Comparison of ENCODE assay signal across 1 cellular context in the genomic region with DNA sequence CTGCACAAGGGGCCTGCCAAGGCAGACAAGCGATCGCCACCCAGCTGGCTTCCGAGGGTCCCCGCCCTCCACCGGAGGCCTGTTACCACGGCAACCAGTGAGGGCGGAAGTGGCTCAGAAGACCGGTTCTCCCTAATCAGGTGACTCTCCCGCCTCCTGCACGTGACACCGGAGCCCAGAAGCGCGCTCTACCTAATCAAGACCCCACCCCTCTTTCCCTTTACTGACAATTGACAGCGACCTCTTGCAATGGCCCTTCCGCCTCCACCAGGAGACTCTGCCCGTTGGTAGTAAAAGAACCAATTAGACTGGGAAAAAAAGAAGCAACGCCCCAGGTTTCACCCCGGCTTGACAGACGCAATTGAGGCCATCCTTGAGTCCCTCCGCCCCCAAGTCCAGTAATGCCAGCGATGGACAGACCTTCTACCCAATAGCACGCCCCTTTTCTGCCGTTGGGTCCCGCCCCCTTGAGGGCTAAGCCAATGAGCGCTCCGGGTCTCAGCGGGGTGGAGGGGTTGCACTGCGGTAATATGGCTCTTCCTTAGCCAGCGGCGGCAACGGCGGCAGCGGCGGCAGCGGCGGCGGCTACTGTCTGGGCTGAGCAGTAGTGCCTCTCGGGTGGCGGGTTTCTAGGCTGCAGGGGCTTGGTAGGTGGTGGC.
TF ChIP-seq lines count a peak whose summit lies in the region.

A gene (plus strand): TSS at position 525 of the 659 bp plus-strand sequence. CDS start 198 bp downstream, outside the sequence.

TF ChIP-seq in HEK293, 187 proteins besides CTCF, POLR2A, EP300 and RAD21 (continued from another document and continues in another):
- TF ChIP-seq, protein P1, sequence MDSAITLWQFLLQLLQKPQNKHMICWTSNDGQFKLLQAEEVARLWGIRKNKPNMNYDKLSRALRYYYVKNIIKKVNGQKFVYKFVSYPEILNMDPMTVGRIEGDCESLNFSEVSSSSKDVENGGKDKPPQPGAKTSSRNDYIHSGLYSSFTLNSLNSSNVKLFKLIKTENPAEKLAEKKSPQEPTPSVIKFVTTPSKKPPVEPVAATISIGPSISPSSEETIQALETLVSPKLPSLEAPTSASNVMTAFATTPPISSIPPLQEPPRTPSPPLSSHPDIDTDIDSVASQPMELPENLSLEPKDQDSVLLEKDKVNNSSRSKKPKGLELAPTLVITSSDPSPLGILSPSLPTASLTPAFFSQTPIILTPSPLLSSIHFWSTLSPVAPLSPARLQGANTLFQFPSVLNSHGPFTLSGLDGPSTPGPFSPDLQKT (IDR thresholded peaks at IDR 0.05; ENCODE audit: borderline replicate concordance, low read depth, low read length): no peak; the same call in 1 of the 2 replicates
- TF ChIP-seq, protein P2, sequence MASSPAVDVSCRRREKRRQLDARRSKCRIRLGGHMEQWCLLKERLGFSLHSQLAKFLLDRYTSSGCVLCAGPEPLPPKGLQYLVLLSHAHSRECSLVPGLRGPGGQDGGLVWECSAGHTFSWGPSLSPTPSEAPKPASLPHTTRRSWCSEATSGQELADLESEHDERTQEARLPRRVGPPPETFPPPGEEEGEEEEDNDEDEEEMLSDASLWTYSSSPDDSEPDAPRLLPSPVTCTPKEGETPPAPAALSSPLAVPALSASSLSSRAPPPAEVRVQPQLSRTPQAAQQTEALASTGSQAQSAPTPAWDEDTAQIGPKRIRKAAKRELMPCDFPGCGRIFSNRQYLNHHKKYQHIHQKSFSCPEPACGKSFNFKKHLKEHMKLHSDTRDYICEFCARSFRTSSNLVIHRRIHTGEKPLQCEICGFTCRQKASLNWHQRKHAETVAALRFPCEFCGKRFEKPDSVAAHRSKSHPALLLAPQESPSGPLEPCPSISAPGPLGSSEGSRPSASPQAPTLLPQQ (tag by site-specific recombination; IDR thresholded peaks at IDR 0.05): no peak
- TF ChIP-seq, protein P3, sequence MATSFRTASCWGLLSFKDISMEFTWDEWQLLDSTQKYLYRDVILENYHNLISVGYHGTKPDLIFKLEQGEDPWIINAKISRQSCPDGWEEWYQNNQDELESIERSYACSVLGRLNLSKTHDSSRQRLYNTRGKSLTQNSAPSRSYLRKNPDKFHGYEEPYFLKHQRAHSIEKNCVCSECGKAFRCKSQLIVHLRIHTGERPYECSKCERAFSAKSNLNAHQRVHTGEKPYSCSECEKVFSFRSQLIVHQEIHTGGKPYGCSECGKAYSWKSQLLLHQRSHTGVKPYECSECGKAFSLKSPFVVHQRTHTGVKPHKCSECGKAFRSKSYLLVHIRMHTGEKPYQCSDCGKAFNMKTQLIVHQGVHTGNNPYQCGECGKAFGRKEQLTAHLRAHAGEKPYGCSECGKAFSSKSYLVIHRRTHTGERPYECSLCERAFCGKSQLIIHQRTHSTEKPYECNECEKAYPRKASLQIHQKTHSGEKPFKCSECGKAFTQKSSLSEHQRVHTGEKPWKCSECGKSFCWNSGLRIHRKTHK (tag by site-specific recombination; IDR thresholded peaks at IDR 0.05): no peak
- no peak for TF ChIP-seq ZNF610 (tag by site-specific recombination; IDR thresholded peaks at IDR 0.05; ENCODE audit: borderline replicate concordance)
- no peak for TF ChIP-seq GLI4 (tag by site-specific recombination; IDR thresholded peaks at IDR 0.05)
- TF ChIP-seq MZF1 (tag by site-specific recombination; IDR thresholded peaks at IDR 0.05; ENCODE audit: borderline replicate concordance): no peak
- TF ChIP-seq, protein P4, sequence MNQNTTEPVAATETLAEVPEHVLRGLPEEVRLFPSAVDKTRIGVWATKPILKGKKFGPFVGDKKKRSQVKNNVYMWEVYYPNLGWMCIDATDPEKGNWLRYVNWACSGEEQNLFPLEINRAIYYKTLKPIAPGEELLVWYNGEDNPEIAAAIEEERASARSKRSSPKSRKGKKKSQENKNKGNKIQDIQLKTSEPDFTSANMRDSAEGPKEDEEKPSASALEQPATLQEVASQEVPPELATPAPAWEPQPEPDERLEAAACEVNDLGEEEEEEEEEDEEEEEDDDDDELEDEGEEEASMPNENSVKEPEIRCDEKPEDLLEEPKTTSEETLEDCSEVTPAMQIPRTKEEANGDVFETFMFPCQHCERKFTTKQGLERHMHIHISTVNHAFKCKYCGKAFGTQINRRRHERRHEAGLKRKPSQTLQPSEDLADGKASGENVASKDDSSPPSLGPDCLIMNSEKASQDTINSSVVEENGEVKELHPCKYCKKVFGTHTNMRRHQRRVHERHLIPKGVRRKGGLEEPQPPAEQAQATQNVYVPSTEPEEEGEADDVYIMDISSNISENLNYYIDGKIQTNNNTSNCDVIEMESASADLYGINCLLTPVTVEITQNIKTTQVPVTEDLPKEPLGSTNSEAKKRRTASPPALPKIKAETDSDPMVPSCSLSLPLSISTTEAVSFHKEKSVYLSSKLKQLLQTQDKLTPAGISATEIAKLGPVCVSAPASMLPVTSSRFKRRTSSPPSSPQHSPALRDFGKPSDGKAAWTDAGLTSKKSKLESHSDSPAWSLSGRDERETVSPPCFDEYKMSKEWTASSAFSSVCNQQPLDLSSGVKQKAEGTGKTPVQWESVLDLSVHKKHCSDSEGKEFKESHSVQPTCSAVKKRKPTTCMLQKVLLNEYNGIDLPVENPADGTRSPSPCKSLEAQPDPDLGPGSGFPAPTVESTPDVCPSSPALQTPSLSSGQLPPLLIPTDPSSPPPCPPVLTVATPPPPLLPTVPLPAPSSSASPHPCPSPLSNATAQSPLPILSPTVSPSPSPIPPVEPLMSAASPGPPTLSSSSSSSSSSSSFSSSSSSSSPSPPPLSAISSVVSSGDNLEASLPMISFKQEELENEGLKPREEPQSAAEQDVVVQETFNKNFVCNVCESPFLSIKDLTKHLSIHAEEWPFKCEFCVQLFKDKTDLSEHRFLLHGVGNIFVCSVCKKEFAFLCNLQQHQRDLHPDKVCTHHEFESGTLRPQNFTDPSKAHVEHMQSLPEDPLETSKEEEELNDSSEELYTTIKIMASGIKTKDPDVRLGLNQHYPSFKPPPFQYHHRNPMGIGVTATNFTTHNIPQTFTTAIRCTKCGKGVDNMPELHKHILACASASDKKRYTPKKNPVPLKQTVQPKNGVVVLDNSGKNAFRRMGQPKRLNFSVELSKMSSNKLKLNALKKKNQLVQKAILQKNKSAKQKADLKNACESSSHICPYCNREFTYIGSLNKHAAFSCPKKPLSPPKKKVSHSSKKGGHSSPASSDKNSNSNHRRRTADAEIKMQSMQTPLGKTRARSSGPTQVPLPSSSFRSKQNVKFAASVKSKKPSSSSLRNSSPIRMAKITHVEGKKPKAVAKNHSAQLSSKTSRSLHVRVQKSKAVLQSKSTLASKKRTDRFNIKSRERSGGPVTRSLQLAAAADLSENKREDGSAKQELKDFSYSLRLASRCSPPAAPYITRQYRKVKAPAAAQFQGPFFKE (tag by site-specific recombination; IDR thresholded peaks at IDR 0.05; ENCODE audit: borderline replicate concordance): no peak
- no peak for TF ChIP-seq ZNF658 (tag by site-specific recombination; IDR thresholded peaks at IDR 0.05)
- TF ChIP-seq, protein P5, sequence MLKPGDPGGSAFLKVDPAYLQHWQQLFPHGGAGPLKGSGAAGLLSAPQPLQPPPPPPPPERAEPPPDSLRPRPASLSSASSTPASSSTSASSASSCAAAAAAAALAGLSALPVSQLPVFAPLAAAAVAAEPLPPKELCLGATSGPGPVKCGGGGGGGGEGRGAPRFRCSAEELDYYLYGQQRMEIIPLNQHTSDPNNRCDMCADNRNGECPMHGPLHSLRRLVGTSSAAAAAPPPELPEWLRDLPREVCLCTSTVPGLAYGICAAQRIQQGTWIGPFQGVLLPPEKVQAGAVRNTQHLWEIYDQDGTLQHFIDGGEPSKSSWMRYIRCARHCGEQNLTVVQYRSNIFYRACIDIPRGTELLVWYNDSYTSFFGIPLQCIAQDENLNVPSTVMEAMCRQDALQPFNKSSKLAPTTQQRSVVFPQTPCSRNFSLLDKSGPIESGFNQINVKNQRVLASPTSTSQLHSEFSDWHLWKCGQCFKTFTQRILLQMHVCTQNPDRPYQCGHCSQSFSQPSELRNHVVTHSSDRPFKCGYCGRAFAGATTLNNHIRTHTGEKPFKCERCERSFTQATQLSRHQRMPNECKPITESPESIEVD (tag by site-specific recombination; IDR thresholded peaks at IDR 0.05): no peak
- TF ChIP-seq, protein P6, sequence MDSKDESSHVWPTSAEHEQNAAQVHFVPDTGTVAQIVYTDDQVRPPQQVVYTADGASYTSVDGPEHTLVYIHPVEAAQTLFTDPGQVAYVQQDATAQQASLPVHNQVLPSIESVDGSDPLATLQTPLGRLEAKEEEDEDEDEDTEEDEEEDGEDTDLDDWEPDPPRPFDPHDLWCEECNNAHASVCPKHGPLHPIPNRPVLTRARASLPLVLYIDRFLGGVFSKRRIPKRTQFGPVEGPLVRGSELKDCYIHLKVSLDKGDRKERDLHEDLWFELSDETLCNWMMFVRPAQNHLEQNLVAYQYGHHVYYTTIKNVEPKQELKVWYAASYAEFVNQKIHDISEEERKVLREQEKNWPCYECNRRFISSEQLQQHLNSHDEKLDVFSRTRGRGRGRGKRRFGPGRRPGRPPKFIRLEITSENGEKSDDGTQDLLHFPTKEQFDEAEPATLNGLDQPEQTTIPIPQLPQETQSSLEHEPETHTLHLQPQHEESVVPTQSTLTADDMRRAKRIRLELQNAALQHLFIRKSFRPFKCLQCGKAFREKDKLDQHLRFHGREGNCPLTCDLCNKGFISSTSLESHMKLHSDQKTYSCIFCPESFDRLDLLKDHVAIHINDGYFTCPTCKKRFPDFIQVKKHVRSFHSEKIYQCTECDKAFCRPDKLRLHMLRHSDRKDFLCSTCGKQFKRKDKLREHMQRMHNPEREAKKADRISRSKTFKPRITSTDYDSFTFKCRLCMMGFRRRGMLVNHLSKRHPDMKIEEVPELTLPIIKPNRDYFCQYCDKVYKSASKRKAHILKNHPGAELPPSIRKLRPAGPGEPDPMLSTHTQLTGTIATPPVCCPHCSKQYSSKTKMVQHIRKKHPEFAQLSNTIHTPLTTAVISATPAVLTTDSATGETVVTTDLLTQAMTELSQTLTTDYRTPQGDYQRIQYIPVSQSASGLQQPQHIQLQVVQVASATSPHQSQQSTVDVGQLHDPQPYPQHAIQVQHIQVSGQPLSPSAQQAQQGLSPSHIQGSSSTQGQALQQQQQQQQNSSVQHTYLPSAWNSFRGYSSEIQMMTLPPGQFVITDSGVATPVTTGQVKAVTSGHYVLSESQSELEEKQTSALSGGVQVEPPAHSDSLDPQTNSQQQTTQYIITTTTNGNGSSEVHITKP (tag by site-specific recombination; IDR thresholded peaks at IDR 0.05): peak; percentile 74
- TF ChIP-seq ZNF529 (tag by site-specific recombination; IDR thresholded peaks at IDR 0.05; ENCODE audit: insufficient replicate concordance): no peak
- no peak for TF ChIP-seq ZNF146 (tag by site-specific recombination; IDR thresholded peaks at IDR 0.05)
- TF ChIP-seq ZNF114 (tag by site-specific recombination; IDR thresholded peaks at IDR 0.05): no peak
- 0 out of 2 replicates have a peak, but pooled peaks have one; percentile 46 for TF ChIP-seq ZNF24 (tag by site-specific recombination; IDR thresholded peaks at IDR 0.05)
- no peak for TF ChIP-seq ZNF37A (tag by site-specific recombination; IDR thresholded peaks at IDR 0.05)
- TF ChIP-seq, protein P7, sequence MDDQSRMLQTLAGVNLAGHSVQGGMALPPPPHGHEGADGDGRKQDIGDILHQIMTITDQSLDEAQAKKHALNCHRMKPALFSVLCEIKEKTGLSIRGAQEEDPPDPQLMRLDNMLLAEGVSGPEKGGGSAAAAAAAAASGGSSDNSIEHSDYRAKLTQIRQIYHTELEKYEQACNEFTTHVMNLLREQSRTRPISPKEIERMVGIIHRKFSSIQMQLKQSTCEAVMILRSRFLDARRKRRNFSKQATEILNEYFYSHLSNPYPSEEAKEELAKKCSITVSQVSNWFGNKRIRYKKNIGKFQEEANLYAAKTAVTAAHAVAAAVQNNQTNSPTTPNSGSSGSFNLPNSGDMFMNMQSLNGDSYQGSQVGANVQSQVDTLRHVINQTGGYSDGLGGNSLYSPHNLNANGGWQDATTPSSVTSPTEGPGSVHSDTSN (CRISPR knock-in tag; IDR thresholded peaks at IDR 0.05): peak; percentile 82; the same call in 1 of the 2 replicates
- no peak for TF ChIP-seq ZNF677 (tag by site-specific recombination; IDR thresholded peaks at IDR 0.05)
- TF ChIP-seq ZNF324 (tag by site-specific recombination; IDR thresholded peaks at IDR 0.05): no peak
- peak; percentile 79 for TF ChIP-seq ZIC2 (tag by site-specific recombination; IDR thresholded peaks at IDR 0.05)
- TF ChIP-seq OVOL3 (tag by site-specific recombination; IDR thresholded peaks at IDR 0.05): no peak
- TF ChIP-seq, protein P8, sequence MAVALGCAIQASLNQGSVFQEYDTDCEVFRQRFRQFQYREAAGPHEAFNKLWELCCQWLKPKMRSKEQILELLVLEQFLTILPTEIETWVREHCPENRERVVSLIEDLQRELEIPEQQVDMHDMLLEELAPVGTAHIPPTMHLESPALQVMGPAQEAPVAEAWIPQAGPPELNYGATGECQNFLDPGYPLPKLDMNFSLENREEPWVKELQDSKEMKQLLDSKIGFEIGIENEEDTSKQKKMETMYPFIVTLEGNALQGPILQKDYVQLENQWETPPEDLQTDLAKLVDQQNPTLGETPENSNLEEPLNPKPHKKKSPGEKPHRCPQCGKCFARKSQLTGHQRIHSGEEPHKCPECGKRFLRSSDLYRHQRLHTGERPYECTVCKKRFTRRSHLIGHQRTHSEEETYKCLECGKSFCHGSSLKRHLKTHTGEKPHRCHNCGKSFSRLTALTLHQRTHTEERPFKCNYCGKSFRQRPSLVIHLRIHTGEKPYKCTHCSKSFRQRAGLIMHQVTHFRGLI (tag by site-specific recombination; IDR thresholded peaks at IDR 0.05): no peak
- no peak for TF ChIP-seq ZNF132 (tag by site-specific recombination; IDR thresholded peaks at IDR 0.05; ENCODE audit: borderline replicate concordance)
- TF ChIP-seq, protein P9, sequence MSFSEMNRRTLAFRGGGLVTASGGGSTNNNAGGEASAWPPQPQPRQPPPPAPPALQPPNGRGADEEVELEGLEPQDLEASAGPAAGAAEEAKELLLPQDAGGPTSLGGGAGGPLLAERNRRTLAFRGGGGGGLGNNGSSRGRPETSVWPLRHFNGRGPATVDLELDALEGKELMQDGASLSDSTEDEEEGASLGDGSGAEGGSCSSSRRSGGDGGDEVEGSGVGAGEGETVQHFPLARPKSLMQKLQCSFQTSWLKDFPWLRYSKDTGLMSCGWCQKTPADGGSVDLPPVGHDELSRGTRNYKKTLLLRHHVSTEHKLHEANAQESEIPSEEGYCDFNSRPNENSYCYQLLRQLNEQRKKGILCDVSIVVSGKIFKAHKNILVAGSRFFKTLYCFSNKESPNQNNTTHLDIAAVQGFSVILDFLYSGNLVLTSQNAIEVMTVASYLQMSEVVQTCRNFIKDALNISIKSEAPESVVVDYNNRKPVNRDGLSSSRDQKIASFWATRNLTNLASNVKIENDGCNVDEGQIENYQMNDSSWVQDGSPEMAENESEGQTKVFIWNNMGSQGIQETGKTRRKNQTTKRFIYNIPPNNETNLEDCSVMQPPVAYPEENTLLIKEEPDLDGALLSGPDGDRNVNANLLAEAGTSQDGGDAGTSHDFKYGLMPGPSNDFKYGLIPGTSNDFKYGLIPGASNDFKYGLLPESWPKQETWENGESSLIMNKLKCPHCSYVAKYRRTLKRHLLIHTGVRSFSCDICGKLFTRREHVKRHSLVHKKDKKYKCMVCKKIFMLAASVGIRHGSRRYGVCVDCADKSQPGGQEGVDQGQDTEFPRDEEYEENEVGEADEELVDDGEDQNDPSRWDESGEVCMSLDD (tag by site-specific recombination; IDR thresholded peaks at IDR 0.05): no peak
- TF ChIP-seq KLF10 (tag by site-specific recombination; IDR thresholded peaks at IDR 0.05): peak; percentile 43; the same call in 1 of the 2 replicates
- no peak for TF ChIP-seq ZBTB20 (tag by site-specific recombination; IDR thresholded peaks at IDR 0.05)
- TF ChIP-seq EGR2 (tag by site-specific recombination; IDR thresholded peaks at IDR 0.05; ENCODE audit: low read depth): no peak
- no peak for TF ChIP-seq ZNF221 (tag by site-specific recombination; IDR thresholded peaks at IDR 0.05; ENCODE audit: borderline replicate concordance)
- no peak for TF ChIP-seq ZNF785 (tag by site-specific recombination; IDR thresholded peaks at IDR 0.05)
